ENCODE assay signal across 9 cellular contexts in the genomic region with DNA sequence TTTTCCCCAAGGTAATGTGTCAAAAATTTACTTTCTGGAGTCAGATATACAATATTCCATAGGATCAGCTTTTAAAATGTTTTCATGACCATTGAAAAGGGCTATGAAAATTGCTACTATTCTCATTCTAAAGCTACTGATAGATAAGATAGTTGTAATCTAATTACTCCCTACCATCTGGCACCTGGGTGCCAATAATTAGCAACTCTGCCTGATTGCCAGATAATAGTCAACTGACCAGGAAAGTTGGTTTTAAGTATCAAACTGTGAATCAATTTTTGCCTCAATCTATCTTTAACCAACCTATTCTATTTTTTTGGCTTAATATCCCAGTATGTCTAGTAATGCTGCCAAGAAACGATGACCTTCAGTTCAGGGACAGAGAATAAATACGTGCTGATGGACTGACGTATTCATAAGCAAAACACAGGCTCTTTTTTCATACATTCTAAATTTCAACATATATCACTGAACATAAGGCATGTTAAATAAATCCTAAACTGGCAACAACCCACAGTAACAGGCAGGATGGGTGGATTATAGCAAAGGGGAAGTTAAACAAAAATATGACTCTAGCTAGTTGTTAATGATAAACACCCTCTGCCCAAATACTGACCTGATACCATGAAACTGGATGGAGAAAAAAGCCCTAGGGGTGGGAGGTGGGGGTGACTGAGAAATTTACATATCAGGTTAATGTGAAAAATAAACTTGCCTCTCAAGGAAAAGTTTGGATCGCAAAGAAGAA. TPM values are rescaled to one million over a fixed set of nuclear protein-coding genes. Genes with fewer than 3 reads are reported as not detected.
DNase-seq lines count a peak whose midpoint lies in the region; ATAC-seq and TF ChIP-seq lines count a peak whose summit lies in the region.
"Had no signal": no experiment of that assay in that cellular context is flagged by ENCODE, and none has a peak within 500 bp of the region (broad histone marks: within the 10 kb centered on the region; RNA-seq: fewer than 3 reads in every experiment).

No MANE protein-coding gene starts in this region.

- no peaks in the 10 kb centered on the region for H3K9me3 Mint-ChIP-seq in Calu3 (ENCODE audit: low read depth, unreplicated experiment)
- H3K9me3 Mint-ChIP-seq: CD4-positive, alpha-beta T cell had no signal

- peak overlapping the region; percentile 99 for H3K27ac Mint-ChIP-seq in Calu3 (ENCODE audit: unreplicated experiment)
- H3K27ac Mint-ChIP-seq: CD4-positive, alpha-beta T cell had no signal

- ATAC-seq in HCT116 (no peak), RWPE2 (ENCODE audit: low read depth) (no peak)

- peak overlapping the region; percentile 82 for H3K27ac ChIP-seq in HCT116 (ENCODE audit: low read depth, low read length)
- peak overlapping the region; percentile 87 for H3K27ac ChIP-seq in RWPE2 (ENCODE audit: poor library complexity, severe bottlenecking)

- H3K4me3 ChIP-seq in HCT116 (replicated peaks in 1 of 2; ENCODE audit: low read depth in 1 of 2, low read length in 2 of 2) (peak overlapping the region in 1 of 2 experiments; percentile 42; a peak in 2 of 4 replicates), RWPE2 (ENCODE audit: severe bottlenecking) (no peak overlapping the region)

- intact Hi-C loops in Calu3 (cut with micrococcal nuclease; ENCODE audit: unreplicated experiment) = loop anchor here (2.0 to 5.0 kb wide), 3 partner anchors 14 to 180 kb away; no protein-coding TSS in a partner anchor
- intact Hi-C loops in HCT116 (cut with micrococcal nuclease) = loop anchor here (5.0 to 10.0 kb wide), 2 partner anchors 135 to 718 kb away; no protein-coding TSS in a partner anchor

- DNase-seq in Calu3 (peak; percentile 42), HCT116 (ENCODE audit: low read depth, low spot score) (no peak), RWPE2 (ENCODE audit: low spot score) (no peak), iris pigment epithelial cell (ENCODE audit: low read depth) (peak; percentile 89), HuH-7 (ENCODE audit: low spot score) (no peak), DMS114 treated with DMSO at 0.1 percent for 48 hours (lab: John Stamatoyannopoulos, UW; ENCODE audit: unreplicated experiment) (no peak), T-helper 9 cell (no peak), NCI-H774 (lab: John Stamatoyannopoulos, UW) (no peak)
- DNase-seq: CD4-positive, alpha-beta T cell had no signal

- H3K27me3 Mint-ChIP-seq in Calu3 (ENCODE audit: unreplicated experiment) = no peaks in the 10 kb centered on the region

- H4K20me1 ChIP-seq in HCT116 (ENCODE audit: insufficient read depth) = no peaks in the 10 kb centered on the region

- no peak overlapping the region for H2AFZ ChIP-seq in HCT116 (ENCODE audit: low read depth, low read length, poor library complexity, severe bottlenecking)

- H3K4me1 ChIP-seq in HCT116 (ENCODE audit: control insufficient read depth in 1 of 2, insufficient read depth in 2 of 2, low read length in 2 of 2) (peaks cover 80 to 85% of the 10 kb centered on the region in 2 experiments), RWPE2 (ENCODE audit: insufficient read depth, poor library complexity, severe bottlenecking) (peaks cover 75% of the 10 kb centered on the region)

- peaks cover 97% of the 10 kb centered on the region for H3K79me2 ChIP-seq in HCT116 (ENCODE audit: insufficient read depth, low read length)

- peaks cover 54% of the 10 kb centered on the region for H3K4me1 Mint-ChIP-seq in Calu3 (ENCODE audit: low read depth, unreplicated experiment)

- H3K4me2 ChIP-seq in HCT116 (ENCODE audit: low read length) = peak overlapping the region; percentile 74

- CTCF ChIA-PET in Calu3 (lab: Charles Lee) = interaction anchor here (0.7 to 1.9 kb wide), 3 partner anchors 17 to 242 kb away, joined by 3 to 4 read pairs (median 4); a partner anchor contains a TSS
- CTCF ChIA-PET in HCT116 (lab: Charles Lee) = interaction anchor here (1.0 kb wide), 1 partner anchor 9 kb away, joined by 3 read pairs; no protein-coding TSS in a partner anchor

- H3K27me3 ChIP-seq in HCT116 (ENCODE audit: insufficient read depth, low read length) = no peaks in the 10 kb centered on the region
- H3K27me3 ChIP-seq in RWPE2 (ENCODE audit: insufficient read depth, poor library complexity, severe bottlenecking) = no peaks in the 10 kb centered on the region

- no peak for TF ChIP-seq RAD21 in HCT116 (IDR thresholded peaks at IDR 0.05; ENCODE audit: low read depth)

- no peak for TF ChIP-seq CTCF in Calu3 (IDR thresholded peaks at IDR 0.05; ENCODE audit: unreplicated experiment)
- no peak for TF ChIP-seq CTCF in HCT116 (IDR thresholded peaks at IDR 0.05 in 2 of 3, conservative IDR thresholded peaks at IDR 0.05 in 1 of 3; ENCODE audit: borderline replicate concordance in 1 of 3, insufficient read depth in 1 of 3, low read depth in 2 of 3, low read length in 2 of 3)
- no peak for TF ChIP-seq CTCF in RWPE2 (IDR thresholded peaks at IDR 0.05; ENCODE audit: poor library complexity, severe bottlenecking)

- RAD21 ChIA-PET in HCT116 (lab: Charles Lee; ENCODE audit: low non-redundant PET in 1 of 2, low total read pairs in 2 of 2, uncharacterized antibody in 2 of 2, unreplicated experiment in 2 of 2) = no interaction called here

- BruUV-seq in Calu3 (replicated peaks; lab: Mats Ljungman, UMichigan) (TSS peak; percentile 6), HCT116 (replicated peaks; lab: Mats Ljungman, UMichigan) (no TSS peak)

- peak overlapping the region; percentile 68 for H3K4me3 Mint-ChIP-seq in Calu3 (ENCODE audit: low read depth, unreplicated experiment)
- H3K4me3 Mint-ChIP-seq: CD4-positive, alpha-beta T cell had no signal

- H3K9me3 ChIP-seq in HCT116 (ENCODE audit: control insufficient read depth in 1 of 2, insufficient read depth in 1 of 2, low read depth in 1 of 2, low read length in 2 of 2) (no peaks in the 10 kb centered on the region), RWPE2 (ENCODE audit: severe bottlenecking) (no peaks in the 10 kb centered on the region)

- H3K9ac ChIP-seq in HCT116 (ENCODE audit: low read length) = peak overlapping the region; percentile 58

- H3K36me3 ChIP-seq in HCT116 (ENCODE audit: control insufficient read depth in 1 of 2, insufficient read depth in 2 of 2, low read length in 2 of 2) = no peaks in the 10 kb centered on the region
- no peaks in the 10 kb centered on the region for H3K36me3 ChIP-seq in RWPE2 (ENCODE audit: low read depth)

- POLR2A ChIA-PET in HCT116 (lab: Charles Lee) = interaction anchor here (2.5 kb wide), 1 partner anchor 17 kb away, joined by 6 read pairs; no protein-coding TSS in a partner anchor

- TF ChIP-seq POLR2A in HCT116 (IDR thresholded peaks at IDR 0.05; ENCODE audit: borderline replicate concordance, extremely low read depth, insufficient read depth, insufficient read length) = no peak

- no peaks in the 10 kb centered on the region for H3K9me2 ChIP-seq in HCT116 (ENCODE audit: insufficient read depth)

- H3K36me3 Mint-ChIP-seq in Calu3 (ENCODE audit: insufficient read depth, unreplicated experiment) = peaks cover 52% of the 10 kb centered on the region

TF ChIP-seq in HCT116, 20 proteins besides CTCF, POLR2A, EP300 and RAD21:
- TF ChIP-seq SIN3A (IDR thresholded peaks at IDR 0.05; ENCODE audit: low read depth) (0 out of 2 replicates have a peak, but pooled peaks have one; percentile 21), SP1 (IDR thresholded peaks at IDR 0.05; ENCODE audit: low read depth) (no peak; the same call in 1 of the 2 replicates)
- TF ChIP-seq, protein P1, sequence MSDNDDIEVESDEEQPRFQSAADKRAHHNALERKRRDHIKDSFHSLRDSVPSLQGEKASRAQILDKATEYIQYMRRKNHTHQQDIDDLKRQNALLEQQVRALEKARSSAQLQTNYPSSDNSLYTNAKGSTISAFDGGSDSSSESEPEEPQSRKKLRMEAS (IDR thresholded peaks at IDR 0.05) = peak; percentile 24; the same call in 1 of the 2 replicates

RNA-seq across cellular contexts. Expression of a gene that starts 18.2 kb away (rescaled TPM):
- total RNA-seq in Calu3 (2022) (64.6 and 70.1 TPM in 2 replicates), HCT116 (2021; ENCODE audit: unreplicated experiment) (59.5 TPM)
- polyA plus RNA-seq in HCT116 (2012) = 23.7 and 24.4 TPM in 2 replicates

Comparison
In these comparisons a context has a peak if more than half of its experiments do, and no peak if none do; other contexts are left out.
1. DNase-seq: peak in Calu3 (single experiment) and iris pigment epithelial cell (single experiment); none in HCT116 (single experiment), RWPE2 (single experiment), HuH-7 (single experiment), DMS114 treated with DMSO at 0.1 percent for 48 hours (single experiment), T-helper 9 cell (single experiment) and NCI-H774 (single experiment).